1 cellular context compared by ENCODE assay signal in genomic region chr10:110843796-110844616, GRCh38.
TF ChIP-seq lines count a peak whose summit lies in the region.

No MANE protein-coding gene starts in this region.

TF ChIP-seq in SK-N-SH treated with all-trans-retinoic acid at 6 μM for 48 hours, 23 proteins besides CTCF, POLR2A, EP300 and RAD21 (continued from another document):
- TF ChIP-seq, protein P1, sequence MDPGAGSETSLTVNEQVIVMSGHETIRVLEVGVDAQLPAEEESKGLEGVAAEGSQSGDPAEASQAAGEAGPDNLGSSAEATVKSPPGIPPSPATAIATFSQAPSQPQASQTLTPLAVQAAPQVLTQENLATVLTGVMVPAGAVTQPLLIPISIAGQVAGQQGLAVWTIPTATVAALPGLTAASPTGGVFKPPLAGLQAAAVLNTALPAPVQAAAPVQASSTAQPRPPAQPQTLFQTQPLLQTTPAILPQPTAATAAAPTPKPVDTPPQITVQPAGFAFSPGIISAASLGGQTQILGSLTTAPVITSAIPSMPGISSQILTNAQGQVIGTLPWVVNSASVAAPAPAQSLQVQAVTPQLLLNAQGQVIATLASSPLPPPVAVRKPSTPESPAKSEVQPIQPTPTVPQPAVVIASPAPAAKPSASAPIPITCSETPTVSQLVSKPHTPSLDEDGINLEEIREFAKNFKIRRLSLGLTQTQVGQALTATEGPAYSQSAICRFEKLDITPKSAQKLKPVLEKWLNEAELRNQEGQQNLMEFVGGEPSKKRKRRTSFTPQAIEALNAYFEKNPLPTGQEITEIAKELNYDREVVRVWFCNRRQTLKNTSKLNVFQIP (CRISPR knock-in tag; IDR thresholded peaks at IDR 0.05; ENCODE audit: borderline replicate concordance, low read depth) = no peak
- no peak for TF ChIP-seq TSHZ2 (CRISPR knock-in tag; IDR thresholded peaks at IDR 0.05)
- no peak for TF ChIP-seq ZNF565 (CRISPR knock-in tag; conservative IDR thresholded peaks at IDR 0.05; ENCODE audit: low read depth)
- TF ChIP-seq CSRNP3 (CRISPR knock-in tag; IDR thresholded peaks at IDR 0.05) = no peak
- no peak for TF ChIP-seq ISL1 (CRISPR knock-in tag; IDR thresholded peaks at IDR 0.05)
- TF ChIP-seq ZC3H10 (CRISPR knock-in tag; IDR thresholded peaks at IDR 0.05) = no peak
